In the genomic region with DNA sequence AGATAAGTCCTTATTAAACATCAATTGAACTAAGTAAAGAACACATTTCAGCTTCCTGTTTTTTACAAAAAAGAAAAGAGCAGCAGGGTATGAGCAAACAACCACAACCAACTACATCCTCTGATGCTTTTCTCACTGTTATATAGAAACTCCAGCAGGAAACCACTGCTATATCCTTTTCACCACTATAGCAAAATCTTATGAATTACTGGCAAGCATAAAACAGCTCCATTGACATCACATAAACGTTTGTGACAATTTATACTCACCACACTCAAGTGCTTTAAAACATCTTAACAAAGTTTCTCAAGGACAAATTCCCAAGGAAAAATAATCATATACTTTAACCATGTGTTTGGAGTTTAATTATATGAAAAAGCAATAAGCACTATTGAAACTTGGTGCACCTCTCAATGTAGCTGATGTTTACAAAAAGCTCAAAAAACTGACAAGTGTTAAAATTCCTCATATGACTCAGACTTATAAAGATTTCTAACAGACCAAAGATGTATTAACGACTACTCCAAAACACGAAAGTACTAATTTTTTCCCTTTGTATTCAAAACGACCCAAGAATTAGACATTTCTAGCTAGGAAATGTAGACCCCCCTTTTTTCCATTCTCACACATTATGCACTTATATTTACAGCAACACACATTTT, we compare ENCODE assay signal across 8 cellular contexts. TPM values are rescaled to one million over a fixed set of nuclear protein-coding genes. Genes with fewer than 3 reads are reported as not detected.
A peak's percentile ranks its signal among the peaks of the same experiment; 100 is the strongest.
DNase-seq lines count a peak whose midpoint lies in the region; ATAC-seq, FAIRE-seq and TF ChIP-seq lines count a peak whose summit lies in the region.

No MANE protein-coding gene starts in this region.

- H3K4me1 ChIP-seq in MM.1S (ENCODE audit: low read length): peaks cover 74% of the 10 kb centered on the region
- H3K4me1 ChIP-seq in mesendoderm (ENCODE audit: control insufficient read depth, low read depth, low read length): no peaks in the 10 kb centered on the region

- CTCF ChIA-PET in MCF 10A (lab: Yijun Ruan, JAX): no interaction called here

- H3K9ac ChIP-seq in MM.1S (ENCODE audit: low read length) (peak overlapping the region; percentile 96), mesendoderm (ENCODE audit: low read length) (no peak overlapping the region)

- no peak overlapping the region for H3K4me3 Mint-ChIP-seq in MCF 10A (ENCODE audit: unreplicated experiment)

- H3K27me3 ChIP-seq in MM.1S (replicated peaks; ENCODE audit: insufficient read depth, low read length) (no peaks in the 10 kb centered on the region), mesendoderm (ENCODE audit: insufficient read depth, low read length, poor library complexity) (no peaks in the 10 kb centered on the region)

- H4K20me1 ChIP-seq in MM.1S (ENCODE audit: insufficient read depth, low read length): no peaks in the 10 kb centered on the region

- no peak overlapping the region for H4K5ac ChIP-seq in mesendoderm (ENCODE audit: low read length)

- no peak overlapping the region for H3K18ac ChIP-seq in mesendoderm (ENCODE audit: low read length)

- ATAC-seq in GM18520 (IDR thresholded peaks at IDR 0.05; ENCODE audit: unreplicated experiment) (peak; percentile 71), GM21723 (IDR thresholded peaks at IDR 0.05; ENCODE audit: unreplicated experiment) (peak; percentile 91)

- peak overlapping the region; percentile 89 for H3K4me2 ChIP-seq in MM.1S (ENCODE audit: low read depth, low read length)
- no peak overlapping the region for H3K4me2 ChIP-seq in mesendoderm (ENCODE audit: low read length)

- no peaks in the 10 kb centered on the region for H3K79me1 ChIP-seq in mesendoderm (ENCODE audit: low read length)

- WGBS in mesendoderm (ENCODE audit: extremely low coverage, insufficient coverage, low lambda C conversion rate): no CpG with 5 or more reads among the region's 4 CpGs

- H2BK15ac ChIP-seq in mesendoderm (replicated peaks; ENCODE audit: low read depth): no peak overlapping the region

- POLR2A ChIA-PET in MCF 10A (lab: Yijun Ruan, JAX): no interaction called here

- H2BK120ac ChIP-seq in mesendoderm (ENCODE audit: low read depth, low read length): no peak overlapping the region

- no peak overlapping the region for H2BK5ac ChIP-seq in mesendoderm (ENCODE audit: low read length)

- no peak for TF ChIP-seq CTCF in MM.1S (IDR thresholded peaks at IDR 0.05; ENCODE audit: low read length)
- no peak for TF ChIP-seq CTCF in MCF 10A (IDR thresholded peaks at IDR 0.05; ENCODE audit: unreplicated experiment)

- BruUV-seq in MCF 10A (replicated peaks; lab: Mats Ljungman, UMichigan): no TSS peak

- no peaks in the 10 kb centered on the region for H3K9me2 ChIP-seq in MM.1S (replicated peaks; ENCODE audit: insufficient read depth, low read length)

- peak; percentile 91 for FAIRE-seq in islet of Langerhans (lab: Jason Lieb, UNC)

- H4K8ac ChIP-seq in mesendoderm (ENCODE audit: low read depth, low read length): no peak overlapping the region

- no peak overlapping the region for H3K23ac ChIP-seq in mesendoderm (ENCODE audit: low read length)

- no peaks in the 10 kb centered on the region for H3K9me3 ChIP-seq in MM.1S (replicated peaks; ENCODE audit: insufficient read depth, low read length)

- H3K27me3 Mint-ChIP-seq in MCF 10A (ENCODE audit: insufficient read depth, unreplicated experiment): no peaks in the 10 kb centered on the region

- intact Hi-C loops in MCF 10A (cut with micrococcal nuclease): no loop called here

- no peak overlapping the region for H2AFZ ChIP-seq in MM.1S (ENCODE audit: low read length)

- H3K27ac ChIP-seq in MM.1S (ENCODE audit: low read length): peak overlapping the region; percentile 100
- H3K27ac ChIP-seq in mesendoderm (ENCODE audit: low read depth, low read length): no peak overlapping the region

- no peaks in the 10 kb centered on the region for H3K9me3 Mint-ChIP-seq in MCF 10A (ENCODE audit: unreplicated experiment)

- H3K36me3 Mint-ChIP-seq in MCF 10A (ENCODE audit: insufficient read depth, unreplicated experiment): no peaks in the 10 kb centered on the region

- peaks cover 15% of the 10 kb centered on the region for H3K4me1 Mint-ChIP-seq in MCF 10A (ENCODE audit: insufficient read depth, unreplicated experiment)

- H3K56ac ChIP-seq in mesendoderm (ENCODE audit: low read length): no peak overlapping the region

- H3K4me3 ChIP-seq in MM.1S (ENCODE audit: low read length) (peak overlapping the region; percentile 65), mesendoderm (ENCODE audit: low read length) (no peak overlapping the region)

- no peak overlapping the region for H2AK5ac ChIP-seq in mesendoderm (ENCODE audit: low read length)

- H3K79me2 ChIP-seq in MM.1S (ENCODE audit: low read length) (peaks cover 98% of the 10 kb centered on the region), mesendoderm (ENCODE audit: control insufficient read depth, insufficient read depth, low read length) (no peaks in the 10 kb centered on the region)

- H3K36me3 ChIP-seq in MM.1S (replicated peaks; ENCODE audit: insufficient read depth, low read length) (no peaks in the 10 kb centered on the region), mesendoderm (ENCODE audit: control insufficient read depth, insufficient read depth, low read length) (no peaks in the 10 kb centered on the region)

- DNase-seq in MM.1S (peak; percentile 93), mesendoderm (no peak), pons (ENCODE audit: low spot score) (no peak), MCF 10A (ENCODE audit: unreplicated experiment) (no peak)
- DNase-seq in NK-92 treated with Interleukin-12 subunit alpha and Interleukin-12 subunit beta, amount 100 ng/mL, for 24 hours (lab: John Stamatoyannopoulos, UW): no peak

- peaks cover 98% of the 10 kb centered on the region for H3F3A ChIP-seq in MM.1S (ENCODE audit: insufficient read depth, low read length)

- no peak overlapping the region for H3K4ac ChIP-seq in mesendoderm (ENCODE audit: low read depth, low read length)

- H3K27ac Mint-ChIP-seq in MCF 10A (ENCODE audit: low read depth, unreplicated experiment): no peak overlapping the region

RNA-seq across cellular contexts. Expression of a gene that starts 12.9 kb away (rescaled TPM):
- 0.69 TPM for polyA plus RNA-seq in mesendoderm (2013, experiment 1 of 2)
- polyA plus RNA-seq in mesendoderm (2013, experiment 2 of 2): 0.67 TPM
- not detected in 2 replicates for total RNA-seq in MCF 10A (2022)
